Comparison of ENCODE assay signal across 12 cellular contexts in genomic region chr21:37870229-37870628, GRCh38. TPM values are rescaled to one million over a fixed set of nuclear protein-coding genes. Genes with fewer than 3 reads are reported as not detected.
"Had no signal": no experiment of that assay in that cellular context is flagged by ENCODE, and none has a peak within 500 bp of the region (broad histone marks: within the 10 kb centered on the region; RNA-seq: fewer than 3 reads in every experiment).

No MANE protein-coding gene starts in this region.

- H3K27me3 ChIP-seq: cardiac muscle cell had no signal

- DNase-seq: activated CD4-positive, alpha-beta T cell treated with anti-CD3 and anti-CD28 coated beads for 4 hours; activated CD8-positive, alpha-beta memory T cell treated with anti-CD3 and anti-CD28 coated beads, Interleukin-2, amount 50 U/mL, for 48 hours; activated CD8-positive, alpha-beta T cell treated with anti-CD3 and anti-CD28 coated beads, Interleukin-2, amount 10 ng/mL, durations not matched to agents 7 days and 5 days; activated naive CD4-positive, alpha-beta T cell treated with anti-CD3 and anti-CD28 coated beads for 36 hours; stimulated activated CD4-positive, alpha-beta T cell treated with anti-CD3 and anti-CD28 coated beads, Interleukin-2, amount 100 ng/mL, for 24 hours; stimulated activated naive CD4-positive, alpha-beta T cell; transverse colon had no signal

- ATAC-seq: activated CD8-positive, alpha-beta T cell treated with anti-CD3 and anti-CD28 coated beads, Interleukin-2, amount 10 ng/mL, durations not matched to agents 7 days and 5 days; sciatic nerve had no signal

- H3K27ac ChIP-seq: cardiac muscle cell, esophagus muscularis mucosa, transverse colon had no signal

- H3K9me3 ChIP-seq: esophagus muscularis mucosa, transverse colon had no signal

- H3K36me3 ChIP-seq: cardiac muscle cell, esophagus muscularis mucosa, transverse colon had no signal

- H3K4me3 ChIP-seq: cardiac muscle cell, esophagus muscularis mucosa, transverse colon had no signal

- H3K4me1 ChIP-seq: esophagus muscularis mucosa, transverse colon had no signal

RNA-seq across cellular contexts. Expression of gene KCNJ6, which starts 46.0 kb away (rescaled TPM):
- total RNA-seq: activated CD8-positive, alpha-beta T cell treated with anti-CD3 and anti-CD28 coated beads, Interleukin-2, amount 10 ng/mL, durations not matched to agents 7 days and 5 days; activated naive CD4-positive, alpha-beta T cell treated with anti-CD3 and anti-CD28 coated beads for 36 hours; cardiac muscle cell; fibroblast of villous mesenchyme; mesenteric fat pad; sciatic nerve had no signal
- polyA plus RNA-seq: cardiac muscle cell had no signal
